In genomic region chr2:69741281-69742169, GRCh38 we compare ENCODE assay signal across 8 cellular contexts. TPM values are rescaled to one million over a fixed set of nuclear protein-coding genes. Genes with fewer than 3 reads are reported as not detected.
DNase-seq lines count a peak whose midpoint lies in the region; ATAC-seq lines count a peak whose summit lies in the region.

ANXA4 (plus strand) TSS chr2:69742134; CDS start chr2:69781566, 39,432 bp downstream.

- H3K4me1 ChIP-seq in ACC112 (ENCODE audit: control insufficient read depth, insufficient read depth, low read length, unreplicated experiment): peaks cover 4% of the 10 kb centered on the region

- ATAC-seq in GM18517 (IDR thresholded peaks at IDR 0.05; ENCODE audit: unreplicated experiment): peak; percentile 81
- ATAC-seq in HG03025 (IDR thresholded peaks at IDR 0.05; ENCODE audit: low FRiP score, unreplicated experiment): peak; percentile 65

- DNase-seq in NCI-H460 (ENCODE audit: extremely low read depth, low read depth) (peak; percentile 66), medulla oblongata (ENCODE audit: extremely low spot score) (peak; percentile 63)
- DNase-seq in activated CD4-positive, alpha-beta T cell treated with anti-CD3 and anti-CD28 coated beads, Interleukin-2, amount 50 U/mL, for 48 hours: peak; percentile 78 to 82
- DNase-seq in effector CD4-positive, alpha-beta T cell: peak; percentile 46
- DNase-seq in stimulated activated CD8-positive, alpha-beta memory T cell treated with anti-CD3 and anti-CD28 coated beads, Interleukin-15, amount 100 ng/mL, for 24 hours (ENCODE audit: low read depth): peak; percentile 42

- H3K36me3 ChIP-seq in ACC112 (ENCODE audit: insufficient read depth, low read length): no peaks in the 10 kb centered on the region

- no peaks in the 10 kb centered on the region for H3K27me3 ChIP-seq in ACC112 (ENCODE audit: insufficient read depth, low read length)

- peaks cover 13% of the 10 kb centered on the region for H3K79me2 ChIP-seq in ACC112 (ENCODE audit: control insufficient read depth, insufficient read depth, low read length, unreplicated experiment)

- H3K27ac ChIP-seq in ACC112 (ENCODE audit: low read depth, low read length): peak within 1 kb of the TSS; percentile 60

- peak within 1 kb of the TSS; percentile 89 for H2AFZ ChIP-seq in ACC112 (ENCODE audit: low read length, unreplicated experiment)

- peak within 1 kb of the TSS; percentile 91 for H3K4me3 ChIP-seq in ACC112 (ENCODE audit: low read depth, low read length)

RNA-seq across cellular contexts. Expression of gene ANXA4, which starts in this region (rescaled TPM):
- total RNA-seq in NCI-H460 (2014; rRNA removed; shearing (Covaris generic)): 28.1 and 34.6 TPM in 2 replicates
- polyA plus RNA-seq in NCI-H460 (2014; cell fraction: nucleus; rRNA removed): 18.3 and 21.3 TPM in 2 replicates

Comparison
In these comparisons a context has a peak if more than half of its experiments do, and no peak if none do; other contexts are left out.
1. Peak in every context shown above with its lines: DNase-seq, ATAC-seq, H3K4me3 ChIP-seq and H3K27ac ChIP-seq.